Comparison of ENCODE assay signal across 23 cellular contexts in the genomic region with DNA sequence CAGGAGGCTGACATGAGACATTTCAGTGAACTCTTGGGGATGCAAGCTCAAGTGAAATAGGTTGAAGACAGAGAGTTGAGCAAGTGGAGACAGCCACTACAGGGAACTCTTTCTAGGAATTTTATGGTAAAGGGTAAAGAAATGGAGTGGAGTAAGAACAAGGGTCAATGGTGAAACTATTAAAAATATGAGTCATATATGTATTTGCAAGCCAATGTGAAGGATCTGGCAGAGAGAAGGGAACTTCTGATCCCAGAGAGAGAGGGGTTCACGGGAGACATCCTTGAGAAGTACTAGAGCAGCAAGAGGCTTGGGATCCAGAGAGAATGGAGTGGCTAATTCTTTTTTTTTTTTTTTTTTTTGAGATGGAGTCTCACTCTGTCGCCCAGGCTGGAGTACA. TPM values are rescaled to one million over a fixed set of nuclear protein-coding genes. Genes with fewer than 3 reads are reported as not detected.
"Had no signal": no experiment of that assay in that cellular context is flagged by ENCODE, and none has a peak within 500 bp of the region (broad histone marks: within the 10 kb centered on the region; RNA-seq: fewer than 3 reads in every experiment).

No MANE protein-coding gene starts in this region.

- DNase-seq: activated B cell treated with CpG ODN at 0.5 μM for 24 hours; activated CD4-positive, alpha-beta memory T cell treated with anti-CD3 and anti-CD28 coated beads, Interleukin-2, amount 10 ng/mL, durations not matched to agents 7 days and 5 days; activated CD4-positive, alpha-beta T cell treated with anti-CD3 and anti-CD28 coated beads for 4 hours; activated CD8-positive, alpha-beta memory T cell treated with anti-CD3 and anti-CD28 coated beads, Interleukin-2, amount 10 ng/mL, durations not matched to agents 7 days and 5 days; activated naive CD4-positive, alpha-beta T cell; activated naive CD8-positive, alpha-beta T cell treated with anti-CD3 and anti-CD28 coated beads for 36 hours; amygdala; dorsolateral prefrontal cortex; foreskin melanocyte; glutamatergic neuron; kidney; left ventricle myocardium inferior; mesendoderm; naive thymus-derived CD8-positive, alpha-beta T cell; stimulated activated CD4-positive, alpha-beta T cell treated with anti-CD3 and anti-CD28 coated beads, Interleukin-4, amount 100 ng/mL, for 24 hours; stomach; T-helper 1 cell; T-helper 9 cell had no signal

- H3K4me3 Mint-ChIP-seq: activated B cell treated with CpG ODN at 0.5 μM for 24 hours; activated CD4-positive, alpha-beta memory T cell treated with anti-CD3 and anti-CD28 coated beads, Interleukin-2, amount 10 ng/mL, durations not matched to agents 7 days and 5 days; activated CD8-positive, alpha-beta memory T cell treated with anti-CD3 and anti-CD28 coated beads, Interleukin-2, amount 10 ng/mL, durations not matched to agents 7 days and 5 days; activated naive CD8-positive, alpha-beta T cell treated with anti-CD3 and anti-CD28 coated beads for 36 hours; activated T-helper 17 cell treated with anti-CD3 and anti-CD28 coated beads, Interleukin-2, amount 50 U/mL, for 72 hours; naive thymus-derived CD8-positive, alpha-beta T cell; stimulated activated effector memory CD8-positive, alpha-beta T cell treated with anti-CD3 and anti-CD28 coated beads, Interleukin-12 subunit alpha, Interleukin-12 subunit beta, amount 100 ng/mL, for 72 hours; type B pancreatic cell had no signal

- H3K4me1 ChIP-seq: left ventricle myocardium inferior, parathyroid adenoma, stomach had no signal

- H3K4me1 Mint-ChIP-seq: activated B cell treated with CpG ODN at 0.5 μM for 24 hours; activated CD4-positive, alpha-beta memory T cell treated with anti-CD3 and anti-CD28 coated beads, Interleukin-2, amount 10 ng/mL, durations not matched to agents 7 days and 5 days; activated CD8-positive, alpha-beta memory T cell treated with anti-CD3 and anti-CD28 coated beads, Interleukin-2, amount 10 ng/mL, durations not matched to agents 7 days and 5 days; activated naive CD8-positive, alpha-beta T cell treated with anti-CD3 and anti-CD28 coated beads for 36 hours; activated T-helper 17 cell treated with anti-CD3 and anti-CD28 coated beads, Interleukin-2, amount 50 U/mL, for 72 hours; naive thymus-derived CD8-positive, alpha-beta T cell; stimulated activated effector memory CD8-positive, alpha-beta T cell treated with anti-CD3 and anti-CD28 coated beads, Interleukin-12 subunit alpha, Interleukin-12 subunit beta, amount 100 ng/mL, for 72 hours had no signal

- H3K4me3 ChIP-seq: dorsolateral prefrontal cortex, left ventricle myocardium inferior, stomach had no signal

- H3K27ac Mint-ChIP-seq: activated B cell treated with CpG ODN at 0.5 μM for 24 hours; activated CD4-positive, alpha-beta memory T cell treated with anti-CD3 and anti-CD28 coated beads, Interleukin-2, amount 10 ng/mL, durations not matched to agents 7 days and 5 days; activated CD8-positive, alpha-beta memory T cell treated with anti-CD3 and anti-CD28 coated beads, Interleukin-2, amount 10 ng/mL, durations not matched to agents 7 days and 5 days; activated naive CD8-positive, alpha-beta T cell treated with anti-CD3 and anti-CD28 coated beads for 36 hours; activated T-helper 17 cell treated with anti-CD3 and anti-CD28 coated beads, Interleukin-2, amount 50 U/mL, for 72 hours; naive thymus-derived CD8-positive, alpha-beta T cell; stimulated activated effector memory CD8-positive, alpha-beta T cell treated with anti-CD3 and anti-CD28 coated beads, Interleukin-12 subunit alpha, Interleukin-12 subunit beta, amount 100 ng/mL, for 72 hours; type B pancreatic cell had no signal

- ATAC-seq: activated CD8-positive, alpha-beta memory T cell treated with anti-CD3 and anti-CD28 coated beads, Interleukin-2, amount 10 ng/mL, durations not matched to agents 7 days and 5 days; activated T-helper 17 cell treated with anti-CD3 and anti-CD28 coated beads, Interleukin-2, amount 50 U/mL, for 72 hours; naive thymus-derived CD8-positive, alpha-beta T cell; sciatic nerve; stimulated activated effector memory CD8-positive, alpha-beta T cell treated with anti-CD3 and anti-CD28 coated beads, Interleukin-12 subunit alpha, Interleukin-12 subunit beta, amount 100 ng/mL, for 72 hours had no signal

- H3K27ac ChIP-seq: dorsolateral prefrontal cortex, left ventricle myocardium inferior, parathyroid adenoma, stomach had no signal

- H3K36me3 ChIP-seq: left ventricle myocardium inferior, stomach had no signal

- H3K9me3 ChIP-seq: left ventricle myocardium inferior, stomach had no signal

- H3K9me3 Mint-ChIP-seq: activated B cell treated with CpG ODN at 0.5 μM for 24 hours; activated CD4-positive, alpha-beta memory T cell treated with anti-CD3 and anti-CD28 coated beads, Interleukin-2, amount 10 ng/mL, durations not matched to agents 7 days and 5 days; activated naive CD8-positive, alpha-beta T cell treated with anti-CD3 and anti-CD28 coated beads for 36 hours; activated T-helper 17 cell treated with anti-CD3 and anti-CD28 coated beads, Interleukin-2, amount 50 U/mL, for 72 hours; naive thymus-derived CD8-positive, alpha-beta T cell; stimulated activated effector memory CD8-positive, alpha-beta T cell treated with anti-CD3 and anti-CD28 coated beads, Interleukin-12 subunit alpha, Interleukin-12 subunit beta, amount 100 ng/mL, for 72 hours had no signal

- H3K36me3 Mint-ChIP-seq: activated CD8-positive, alpha-beta memory T cell treated with anti-CD3 and anti-CD28 coated beads, Interleukin-2, amount 10 ng/mL, durations not matched to agents 7 days and 5 days; activated naive CD8-positive, alpha-beta T cell treated with anti-CD3 and anti-CD28 coated beads for 36 hours; naive thymus-derived CD8-positive, alpha-beta T cell; stimulated activated effector memory CD8-positive, alpha-beta T cell treated with anti-CD3 and anti-CD28 coated beads, Interleukin-12 subunit alpha, Interleukin-12 subunit beta, amount 100 ng/mL, for 72 hours; type B pancreatic cell had no signal

RNA-seq across cellular contexts. Expression of a gene that starts 9.1 kb away (rescaled TPM):
- total RNA-seq: activated B cell treated with CpG ODN at 0.5 μM for 24 hours; activated CD4-positive, alpha-beta memory T cell treated with anti-CD3 and anti-CD28 coated beads, Interleukin-2, amount 10 ng/mL, durations not matched to agents 7 days and 5 days; activated CD8-positive, alpha-beta memory T cell treated with anti-CD3 and anti-CD28 coated beads, Interleukin-2, amount 10 ng/mL, durations not matched to agents 7 days and 5 days; activated naive CD8-positive, alpha-beta T cell treated with anti-CD3 and anti-CD28 coated beads for 36 hours; activated T-helper 17 cell treated with anti-CD3 and anti-CD28 coated beads, Interleukin-2, amount 50 U/mL, for 72 hours; naive thymus-derived CD8-positive, alpha-beta T cell had no signal
